Comparison of ENCODE assay signal across 29 cellular contexts in the genomic region with DNA sequence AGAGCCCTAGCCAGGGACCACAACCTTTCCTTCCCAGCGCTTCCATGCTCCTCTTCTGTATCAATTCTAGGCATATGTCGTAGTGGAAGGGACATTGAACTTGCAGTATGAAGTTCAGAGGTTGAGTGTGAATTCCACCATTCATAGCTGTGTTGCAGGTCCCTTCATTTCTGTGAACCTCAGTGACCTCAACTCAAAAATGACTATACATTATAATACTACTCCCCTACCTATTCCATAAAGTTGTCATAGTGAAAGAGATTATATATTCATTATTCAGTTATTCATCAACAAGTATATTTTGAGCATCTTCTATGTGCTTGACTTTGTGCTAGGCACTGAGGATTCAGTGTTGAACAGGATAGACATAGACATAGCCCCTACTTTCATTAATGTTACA. TPM values are rescaled to one million over a fixed set of nuclear protein-coding genes. Genes with fewer than 3 reads are reported as not detected.
"Had no signal": no experiment of that assay in that cellular context is flagged by ENCODE, and none has a peak within 500 bp of the region (broad histone marks: within the 10 kb centered on the region; RNA-seq: fewer than 3 reads in every experiment).

No MANE protein-coding gene starts in this region.

- H3K4me3 ChIP-seq: neural progenitor cell, ovary, psoas muscle, right lobe of liver, sigmoid colon, suprapubic skin, testis, tibial artery, transverse colon, upper lobe of right lung, uterus had no signal

- H3K9me3 ChIP-seq: ovary, psoas muscle, right lobe of liver, sigmoid colon, suprapubic skin, testis, tibial artery, transverse colon, upper lobe of right lung, uterus had no signal

- H3K27ac ChIP-seq: neural progenitor cell, ovary, parathyroid adenoma, psoas muscle, right lobe of liver, sigmoid colon, suprapubic skin, testis, tibial artery, transverse colon, upper lobe of right lung, uterus had no signal

- H3K4me1 Mint-ChIP-seq: nephron, neural progenitor cell had no signal

- H3K4me3 Mint-ChIP-seq: natural killer cell; nephron; neural progenitor cell; stimulated activated memory B cell treated with anti-CD40 and anti-IgM and Interleukin-4, amounts not matched to agents 10 μg/mL and 1 μg/mL and 100 μg/mL, for 72 hours; stimulated activated naive CD8-positive, alpha-beta T cell treated with anti-CD3 and anti-CD28 coated beads, Interleukin-15, amount 100 ng/mL, for 72 hours; type B pancreatic cell had no signal

- ATAC-seq: natural killer cell; psoas muscle; right cardiac atrium; stimulated activated memory B cell treated with anti-CD40 and anti-IgM and Interleukin-4, amounts not matched to agents 10 μg/mL and 1 μg/mL and 100 μg/mL, for 72 hours; stimulated activated naive CD8-positive, alpha-beta T cell treated with anti-CD3 and anti-CD28 coated beads, Interleukin-15, amount 100 ng/mL, for 72 hours; stimulated activated naive CD8-positive, alpha-beta T cell treated with anti-CD3 and anti-CD28 coated beads, Interleukin-15, Interleukin-2, amounts not matched to agents 100 U/mL and 50 U/mL, for 24 hours; upper lobe of right lung had no signal

- H3K9me3 Mint-ChIP-seq: natural killer cell; nephron; neural progenitor cell; stimulated activated memory B cell treated with anti-CD40 and anti-IgM and Interleukin-4, amounts not matched to agents 10 μg/mL and 1 μg/mL and 100 μg/mL, for 72 hours; stimulated activated naive CD8-positive, alpha-beta T cell treated with anti-CD3 and anti-CD28 coated beads, Interleukin-15, amount 100 ng/mL, for 72 hours; type B pancreatic cell had no signal

- DNase-seq: natural killer cell; occipital lobe; ovary; posterior cingulate gyrus; psoas muscle; right cardiac atrium; right lobe of liver; sigmoid colon; stimulated activated CD4-positive, alpha-beta T cell treated with anti-CD3 and anti-CD28 coated beads, Interleukin-15, amount 100 ng/mL, for 24 hours; stimulated activated CD4-positive, alpha-beta T cell treated with anti-CD3 and anti-CD28 coated beads, Interleukin-2, amount 100 ng/mL, for 24 hours; stimulated activated CD4-positive, alpha-beta T cell treated with anti-CD3 and anti-CD28 coated beads, Interleukin-2, amount 100 ng/mL, for 48 hours; stimulated activated CD4-positive, alpha-beta T cell treated with anti-CD3 and anti-CD28 coated beads, Interleukin-4, amount 100 ng/mL, for 24 hours; stimulated activated naive CD4-positive, alpha-beta T cell; stimulated activated naive CD8-positive, alpha-beta T cell treated with anti-CD3 and anti-CD28 coated beads, Interleukin-15, amount 100 ng/mL, for 72 hours; stimulated activated naive CD8-positive, alpha-beta T cell treated with anti-CD3 and anti-CD28 coated beads, Interleukin-15, Interleukin-2, amounts not matched to agents 100 U/mL and 50 U/mL, for 24 hours; substantia nigra; testis; tibial artery; transverse colon; upper lobe of right lung; uterus had no signal

- H3K36me3 ChIP-seq: neural progenitor cell, ovary, right lobe of liver, sigmoid colon, suprapubic skin, tibial artery, transverse colon, upper lobe of right lung, uterus had no signal

- H3K27me3 ChIP-seq: neural progenitor cell, ovary, right lobe of liver, sigmoid colon, suprapubic skin, testis, tibial artery, transverse colon, upper lobe of right lung, uterus had no signal

- H3K27ac Mint-ChIP-seq: nephron; neural progenitor cell; progenitor cell of endocrine pancreas; stimulated activated memory B cell treated with anti-CD40 and anti-IgM and Interleukin-4, amounts not matched to agents 10 μg/mL and 1 μg/mL and 100 μg/mL, for 72 hours; type B pancreatic cell had no signal

- H3K27me3 Mint-ChIP-seq: progenitor cell of endocrine pancreas; stimulated activated memory B cell treated with anti-CD40 and anti-IgM and Interleukin-4, amounts not matched to agents 10 μg/mL and 1 μg/mL and 100 μg/mL, for 72 hours; stimulated activated naive CD8-positive, alpha-beta T cell treated with anti-CD3 and anti-CD28 coated beads, Interleukin-15, amount 100 ng/mL, for 72 hours; type B pancreatic cell had no signal

- H3K4me1 ChIP-seq: parathyroid adenoma, psoas muscle, right lobe of liver, suprapubic skin, testis, transverse colon, upper lobe of right lung, uterus had no signal

- H3K36me3 Mint-ChIP-seq: natural killer cell, type B pancreatic cell had no signal

RNA-seq across cellular contexts. Expression of a gene that starts 28.2 kb away (rescaled TPM):
- total RNA-seq: skeletal muscle tissue had no signal
